In genomic region chr20:36571564-36572504, GRCh38 we compare ENCODE assay signal across 9 cellular contexts.
A peak's percentile ranks its signal among the peaks of the same experiment; 100 is the strongest.
DNase-seq lines count a peak whose midpoint lies in the region; ATAC-seq and TF ChIP-seq lines count a peak whose summit lies in the region.
"Had no signal": no experiment of that assay in that cellular context is flagged by ENCODE, and none has a peak within 500 bp of the region (broad histone marks: within the 10 kb centered on the region; RNA-seq: fewer than 3 reads in every experiment).

No MANE protein-coding gene starts in this region.

- peaks cover 32% of the 10 kb centered on the region for H3K79me2 ChIP-seq in SU-DHL-6 (ENCODE audit: insufficient read depth, low read length)

- H3K27ac ChIP-seq in SU-DHL-6 (ENCODE audit: low read depth, low read length): no peak overlapping the region

- H3K4me1 ChIP-seq in HAP-1: peaks cover 24% of the 10 kb centered on the region
- H3K4me1 ChIP-seq in iPS-15b (ENCODE audit: control insufficient read depth, insufficient read depth, low read length): peaks cover 6% of the 10 kb centered on the region

- H3K27me3 ChIP-seq in HAP-1 (ENCODE audit: low read depth) (no peaks in the 10 kb centered on the region), SU-DHL-6 (ENCODE audit: low read length) (no peaks in the 10 kb centered on the region), iPS-15b (ENCODE audit: control insufficient read depth, insufficient read depth, low read length) (no peaks in the 10 kb centered on the region)

- TF ChIP-seq CTCF in SU-DHL-6 (IDR thresholded peaks at IDR 0.05; ENCODE audit: insufficient read depth, low read length, poor library complexity, severe bottlenecking): no peak

- DNase-seq in HAP-1 (ENCODE audit: low spot score in 2 of 2) (peak; percentile 71 to 81), DMS153 (lab: John Stamatoyannopoulos, UW) (no peak), NCI-H128 (lab: John Stamatoyannopoulos, UW; ENCODE audit: unreplicated experiment) (no peak), GM03348 (ENCODE audit: low spot score) (no peak)
- no peak for DNase-seq in stimulated activated effector memory CD8-positive, alpha-beta T cell treated with anti-CD3 and anti-CD28 coated beads, Interleukin-12 subunit alpha, Interleukin-12 subunit beta, amount 100 ng/mL, for 72 hours (ENCODE audit: low spot score in 2 of 2)
- DNase-seq: PC-3 had no signal

- H3K9me3 Mint-ChIP-seq in stimulated activated effector memory CD8-positive, alpha-beta T cell treated with anti-CD3 and anti-CD28 coated beads, Interleukin-12 subunit alpha, Interleukin-12 subunit beta, amount 100 ng/mL, for 72 hours: no peaks in the 10 kb centered on the region

- H2AFZ ChIP-seq in SU-DHL-6 (ENCODE audit: low read depth, low read length, severe bottlenecking): peak overlapping the region; percentile 93

- H3K9me3 ChIP-seq in HAP-1 (no peaks in the 10 kb centered on the region), SU-DHL-6 (ENCODE audit: insufficient read depth, low read length) (no peaks in the 10 kb centered on the region), iPS-15b (ENCODE audit: control insufficient read depth, insufficient read depth, low read length) (no peaks in the 10 kb centered on the region)

- no peaks in the 10 kb centered on the region; the same call in 1 of the 2 replicates for H3K36me3 ChIP-seq in HAP-1 (replicated peaks)
- no peaks in the 10 kb centered on the region for H3K36me3 ChIP-seq in SU-DHL-6 (ENCODE audit: low read length)
- no peaks in the 10 kb centered on the region for H3K36me3 ChIP-seq in iPS-15b (ENCODE audit: control insufficient read depth, insufficient read depth, low read length)

- ATAC-seq in stimulated activated effector memory CD8-positive, alpha-beta T cell treated with anti-CD3 and anti-CD28 coated beads, Interleukin-12 subunit alpha, Interleukin-12 subunit beta, amount 100 ng/mL, for 72 hours: no peak
- ATAC-seq in HG03039 (IDR thresholded peaks at IDR 0.05; ENCODE audit: unreplicated experiment): no peak
- ATAC-seq: PC-3 had no signal

- H3K4me3 ChIP-seq in HAP-1: peak overlapping the region; percentile 64
- peak overlapping the region; percentile 60 for H3K4me3 ChIP-seq in SU-DHL-6 (ENCODE audit: insufficient read depth, low read length, poor library complexity, severe bottlenecking)
- peak overlapping the region; percentile 65 for H3K4me3 ChIP-seq in iPS-15b (ENCODE audit: low read depth, low read length)

- peaks cover 36% of the 10 kb centered on the region for H3K4me1 Mint-ChIP-seq in stimulated activated effector memory CD8-positive, alpha-beta T cell treated with anti-CD3 and anti-CD28 coated beads, Interleukin-12 subunit alpha, Interleukin-12 subunit beta, amount 100 ng/mL, for 72 hours

- H3F3A ChIP-seq in SU-DHL-6 (ENCODE audit: insufficient read depth): peaks cover 20% of the 10 kb centered on the region

- H3K9ac ChIP-seq in SU-DHL-6 (ENCODE audit: low read length) (peak overlapping the region; percentile 99), iPS-15b (ENCODE audit: low read depth, low read length) (peak overlapping the region; percentile 79)

- in situ Hi-C loops in HAP-1 (cut with MboI; ENCODE audit: low sequenced_read_pairs): no loop called here

- peaks cover 32% of the 10 kb centered on the region for H3K36me3 Mint-ChIP-seq in stimulated activated effector memory CD8-positive, alpha-beta T cell treated with anti-CD3 and anti-CD28 coated beads, Interleukin-12 subunit alpha, Interleukin-12 subunit beta, amount 100 ng/mL, for 72 hours

- H3K4me3 Mint-ChIP-seq in stimulated activated effector memory CD8-positive, alpha-beta T cell treated with anti-CD3 and anti-CD28 coated beads, Interleukin-12 subunit alpha, Interleukin-12 subunit beta, amount 100 ng/mL, for 72 hours: peak overlapping the region; percentile 88

- H4K20me1 ChIP-seq in SU-DHL-6 (ENCODE audit: low read depth, low read length): 0 out of 2 replicates have a peak, but pooled peaks cover 3% of the 10 kb centered on the region

- H3K4me2 ChIP-seq in SU-DHL-6 (ENCODE audit: low read depth, low read length, poor library complexity, severe bottlenecking): peak overlapping the region; percentile 79

- peak overlapping the region; percentile 97 for H3K27ac Mint-ChIP-seq in stimulated activated effector memory CD8-positive, alpha-beta T cell treated with anti-CD3 and anti-CD28 coated beads, Interleukin-12 subunit alpha, Interleukin-12 subunit beta, amount 100 ng/mL, for 72 hours

- no peaks in the 10 kb centered on the region for H3K9me2 ChIP-seq in SU-DHL-6 (replicated peaks; ENCODE audit: insufficient read depth, low read length)

Comparison
In these comparisons a context has a peak if more than half of its experiments do, and no peak if none do; other contexts are left out.
1. DNase-seq: peak in HAP-1 (2 of 2); none in stimulated activated effector memory CD8-positive, alpha-beta T cell treated with anti-CD3 and anti-CD28 coated beads, Interleukin-12 subunit alpha, Interleukin-12 subunit beta, amount 100 ng/mL, for 72 hours (0 of 2), DMS153 (single experiment), NCI-H128 (single experiment) and GM03348 (single experiment).
2. Peak in every context shown above with its lines, with median percentiles within 50 percentile points of each other: H3K4me3 ChIP-seq.